In genomic region chr22:48496987-48497650, GRCh38 we compare ENCODE assay signal across 15 cellular contexts.
"Had no signal": no experiment of that assay in that cellular context is flagged by ENCODE, and none has a peak within 500 bp of the region (broad histone marks: within the 10 kb centered on the region; RNA-seq: fewer than 3 reads in every experiment).

No MANE protein-coding gene starts in this region.

- H3K27ac Mint-ChIP-seq: activated T-helper 1 cell treated with anti-CD3 and anti-CD28 coated beads, Interleukin-12 subunit alpha, Interleukin-12 subunit beta, Interleukin-2, Interleukin-4 antibody, amounts not matched to agents 30 ng/mL and 10 ng/mL and 1 ng/mL, durations not matched to agents 14 hours and 24 hours and 36 hours; memory B cell; nephron had no signal

- ATAC-seq: gastroesophageal sphincter, left colon had no signal

- H3K9me3 Mint-ChIP-seq: activated T-helper 1 cell treated with anti-CD3 and anti-CD28 coated beads, Interleukin-12 subunit alpha, Interleukin-12 subunit beta, Interleukin-2, Interleukin-4 antibody, amounts not matched to agents 30 ng/mL and 10 ng/mL and 1 ng/mL, durations not matched to agents 14 hours and 24 hours and 36 hours; memory B cell; nephron had no signal

- H3K9me3 ChIP-seq: gastroesophageal sphincter, thyroid gland, uterus had no signal

- H3K4me1 ChIP-seq: gastroesophageal sphincter, thyroid gland, uterus had no signal

- H3K27ac ChIP-seq: coronary artery, gastroesophageal sphincter, thyroid gland, uterus, WERI-Rb-1 had no signal

- H3K4me3 ChIP-seq: coronary artery, gastroesophageal sphincter, thyroid gland, uterus had no signal

- H3K27me3 ChIP-seq: thyroid gland, uterus had no signal

- H3K36me3 ChIP-seq: gastroesophageal sphincter, thyroid gland, uterus, WERI-Rb-1 had no signal

- DNase-seq: activated CD4-positive, alpha-beta T cell treated with anti-CD3 and anti-CD28 coated beads for 48 hours; activated naive CD4-positive, alpha-beta T cell; caudate nucleus; effector memory CD4-positive, alpha-beta T cell; hippocampal formation; left colon; T-helper 9 cell; thyroid gland; uterus; WERI-Rb-1 had no signal

- H3K4me3 Mint-ChIP-seq: activated T-helper 1 cell treated with anti-CD3 and anti-CD28 coated beads, Interleukin-12 subunit alpha, Interleukin-12 subunit beta, Interleukin-2, Interleukin-4 antibody, amounts not matched to agents 30 ng/mL and 10 ng/mL and 1 ng/mL, durations not matched to agents 14 hours and 24 hours and 36 hours; memory B cell; nephron had no signal

- H3K36me3 Mint-ChIP-seq: memory B cell had no signal
